19 cellular contexts compared by ENCODE assay signal in the genomic region with DNA sequence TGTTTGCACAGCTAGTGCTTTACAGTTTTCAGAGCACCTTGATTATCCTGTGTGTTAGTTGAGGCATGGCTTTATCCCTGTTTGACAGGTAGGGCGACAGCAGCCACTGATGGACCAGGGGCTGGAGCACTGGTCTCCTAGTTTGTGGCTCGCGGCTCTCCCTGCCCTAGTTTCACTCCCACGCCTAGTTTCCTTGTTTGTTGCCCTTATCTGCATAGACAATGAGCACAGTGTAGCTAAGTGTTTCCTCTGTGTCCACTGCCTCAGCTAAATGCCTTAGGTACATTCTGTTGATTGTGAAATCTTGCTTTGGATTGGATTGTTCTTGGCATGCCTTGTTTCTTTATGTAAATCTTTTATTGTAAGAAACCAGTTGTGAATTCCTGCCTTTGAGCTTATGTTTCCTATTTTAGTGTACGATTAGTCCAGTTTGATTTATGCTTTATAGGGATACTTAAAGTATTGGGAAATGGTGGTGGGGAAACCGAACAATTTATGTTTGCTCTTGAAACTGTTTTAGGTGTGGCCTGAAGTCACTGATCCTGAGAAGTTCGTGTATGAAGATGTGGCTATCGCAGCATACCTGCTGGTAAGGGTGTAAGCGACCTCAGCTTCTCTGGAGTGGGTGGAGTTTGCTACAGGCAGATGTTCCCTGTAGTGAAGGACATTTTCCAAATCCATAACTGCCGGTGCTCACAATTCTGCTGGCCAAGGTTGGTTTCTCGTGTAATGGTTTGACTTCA. TPM values are rescaled to one million over a fixed set of nuclear protein-coding genes. Genes with fewer than 3 reads are reported as not detected.
DNase-seq lines count a peak whose midpoint lies in the region; ATAC-seq and TF ChIP-seq lines count a peak whose summit lies in the region.
"Had no signal": no experiment of that assay in that cellular context is flagged by ENCODE, and none has a peak within 500 bp of the region (broad histone marks: within the 10 kb centered on the region; RNA-seq: fewer than 3 reads in every experiment).

No MANE protein-coding gene starts in this region.

- TF ChIP-seq POLR2A in body of pancreas (IDR thresholded peaks at IDR 0.05) (peak in 2 of 3 donors; percentile 16 to 25), prostate gland (IDR thresholded peaks at IDR 0.05) (no peak)

- ATAC-seq in body of pancreas (peak; percentile 80), left ventricle myocardium superior (peak; percentile 56)
- ATAC-seq: GM23338, Panc1 had no signal

- peaks cover 7% of the 10 kb centered on the region for H3K4me1 ChIP-seq in body of pancreas
- no peaks in the 10 kb centered on the region for H3K4me1 ChIP-seq in prostate gland (replicated peaks)
- H3K4me1 ChIP-seq: uterus had no signal

- H3K9me3 ChIP-seq in body of pancreas (no peaks in the 10 kb centered on the region), prostate gland (no peaks in the 10 kb centered on the region)
- H3K9me3 ChIP-seq: uterus had no signal

- DNase-seq in OCI-M1 (lab: John Stamatoyannopoulos, UW) (peak; percentile 81), body of pancreas (peak in 1 of 4 donors; percentile 46), left ventricle myocardium superior (no peak), prostate gland (ENCODE audit: low spot score) (peak; percentile 60), NCI-H2029 treated with DMSO at 0.1 percent for 48 hours (lab: John Stamatoyannopoulos, UW) (no peak), NCI-H82 (lab: John Stamatoyannopoulos, UW) (no peak), kidney glomerular epithelial cell (lab: John Stamatoyannopoulos, UW) (no peak), H4 (ENCODE audit: low spot score) (no peak)
- DNase-seq: activated CD4-positive, alpha-beta memory T cell treated with anti-CD3 and anti-CD28 coated beads for 36 hours; activated T-cell treated with anti-CD3 and anti-CD28 coated beads, Interleukin-2, amount 50 U/mL, for 24 hours; CD4-positive, alpha-beta memory T cell; DND-41; naive B cell; NCI-H1105; NCI-H774; stimulated activated CD4-positive, alpha-beta T cell treated with anti-CD3 and anti-CD28 coated beads, Interleukin-15, amount 100 ng/mL, for 24 hours; uterus had no signal

- H3K36me3 ChIP-seq in body of pancreas (replicated peaks in 1 of 2; ENCODE audit: insufficient read depth in 1 of 2, low read depth in 2 of 2) (peaks cover 0 to 26% of the 10 kb centered on the region in 2 donors), prostate gland (no peaks in the 10 kb centered on the region)
- H3K36me3 ChIP-seq: uterus had no signal

- intact Hi-C loops in body of pancreas (cut with DNase I) (no loop called here), left ventricle myocardium superior (cut with micrococcal nuclease) (no loop called here), prostate gland (cut with DNase I) (no loop called here)

- no peaks in the 10 kb centered on the region for H3K27me3 ChIP-seq in body of pancreas
- H3K27me3 ChIP-seq in prostate gland (replicated peaks; ENCODE audit: insufficient read depth), result no peaks in the 10 kb centered on the region
- H3K27me3 ChIP-seq: uterus had no signal

- 62 to 74% methylated on average over 10 to 11 of the region's 11 CpGs for WGBS in body of pancreas, 2 donors
- WGBS in prostate gland, result 78% methylated on average over 11 of the region's 11 CpGs

- peak overlapping the region in 2 of 4 donors; percentile 58 for H3K27ac ChIP-seq in body of pancreas
- peak overlapping the region; percentile 30 to 58 for H3K27ac ChIP-seq in prostate gland
- H3K27ac ChIP-seq: uterus had no signal

- TF ChIP-seq CTCF in body of pancreas (IDR thresholded peaks at IDR 0.05), result no peak
- TF ChIP-seq CTCF in prostate gland (IDR thresholded peaks at IDR 0.05), result no peak

- H3K4me3 ChIP-seq in body of pancreas (no peak overlapping the region), prostate gland (no peak overlapping the region)
- H3K4me3 ChIP-seq: GM23338, uterus had no signal

RNA-seq across cellular contexts. Expression of a gene that starts 11.0 kb away (rescaled TPM):
- 10 to 100 TPM; 13.2 to 60.0 TPM for total RNA-seq in body of pancreas
- 8.4 TPM for total RNA-seq in left ventricle myocardium superior
- total RNA-seq in prostate gland, result 10 to 100 TPM; 35.2 to 63.9 TPM
- total RNA-seq in H4 (2014; rRNA removed; shearing (Covaris generic)), result 9.4 and 9.6 TPM in 2 replicates

RNA-seq across cellular contexts. Expression of a gene that starts 11.1 kb away (rescaled TPM):
- total RNA-seq in body of pancreas (10 to 100 TPM; 18.4 to 23.4 TPM), left ventricle myocardium superior (25.8 TPM), prostate gland (10 to 100 TPM; 65.7 to 75.4 TPM)
- 19.3 and 23.4 TPM in 2 replicates for total RNA-seq in H4 (2014; rRNA removed; shearing (Covaris generic))

Comparison
In these comparisons a context has a peak if more than half of its experiments do, and no peak if none do; other contexts are left out.
1. DNase-seq: peak in OCI-M1 (single experiment) and prostate gland (single experiment); none in left ventricle myocardium superior (single experiment), NCI-H2029 treated with DMSO at 0.1 percent for 48 hours (single experiment), NCI-H82 (single experiment), kidney glomerular epithelial cell (single experiment) and H4 (single experiment).